Comparison of ENCODE assay signal across 8 cellular contexts in genomic region chr3:168095611-168096209, GRCh38. TPM values are rescaled to one million over a fixed set of nuclear protein-coding genes. Genes with fewer than 3 reads are reported as not detected.
DNase-seq lines count a peak whose midpoint lies in the region; ATAC-seq lines count a peak whose summit lies in the region.

TSS of gene GOLIM4 (minus strand) at chr3:168095924. CDS start at chr3:168095285, 639 bp downstream.

- CTCF ChIA-PET in CD8-positive, alpha-beta memory T cell (lab: Charles Lee), result no interaction called here

- H3K27me3 ChIP-seq in CD8-positive, alpha-beta memory T cell (ENCODE audit: insufficient read depth, low read length, poor library complexity, severe bottlenecking), result peaks cover 5% of the 10 kb centered on the region

- H3K9me3 ChIP-seq in CD8-positive, alpha-beta memory T cell (ENCODE audit: low read length), result no peaks in the 10 kb centered on the region

- no peaks in the 10 kb centered on the region for H3K36me3 Mint-ChIP-seq in CD8-positive, alpha-beta memory T cell
- no peaks in the 10 kb centered on the region for H3K36me3 Mint-ChIP-seq in effector memory CD8-positive, alpha-beta T cell (ENCODE audit: insufficient read depth)

- H3K36me3 ChIP-seq in CD8-positive, alpha-beta memory T cell (ENCODE audit: insufficient read depth, low read length), result no peaks in the 10 kb centered on the region

- ATAC-seq in GM19372 (IDR thresholded peaks at IDR 0.05; ENCODE audit: low read depth, unreplicated experiment), result peak; percentile 76
- peak; percentile 81 for ATAC-seq in HG03460 (IDR thresholded peaks at IDR 0.05; ENCODE audit: unreplicated experiment)
- ATAC-seq in effector memory CD8-positive, alpha-beta T cell (replicated peaks), result peak; percentile 70

- H3K27ac Mint-ChIP-seq in CD8-positive, alpha-beta memory T cell, result peak within 1 kb of the TSS in 7 of 8 donors; percentile 43 to 88 (median 65)
- peak within 1 kb of the TSS in 1 of 2 donors; percentile 75 for H3K27ac Mint-ChIP-seq in effector memory CD8-positive, alpha-beta T cell

- peaks cover 0 to 2% (median 0%) of the 10 kb centered on the region in 5 donors for H3K9me3 Mint-ChIP-seq in CD8-positive, alpha-beta memory T cell
- H3K9me3 Mint-ChIP-seq in effector memory CD8-positive, alpha-beta T cell, result no peaks in the 10 kb centered on the region

- DNase-seq in CD8-positive, alpha-beta memory T cell, result peak; percentile 5 to 50 (median 36)
- DNase-seq in NCI-H526 (lab: John Stamatoyannopoulos, UW), result peak; percentile 92 to 96
- DNase-seq in activated CD4-positive, alpha-beta T cell treated with anti-CD3 and anti-CD28 coated beads, Interleukin-2, amount 50 U/mL, for 24 hours (ENCODE audit: low read depth in 1 of 2, low spot score in 1 of 2), result peak; percentile 2 to 39
- peak; percentile 4 to 28 (median 19) for DNase-seq in effector memory CD8-positive, alpha-beta T cell
- peak; percentile 97 to 98 for DNase-seq in lung microvascular endothelial cell (ENCODE audit: low read depth in 2 of 2)
- DNase-seq in stimulated activated CD8-positive, alpha-beta memory T cell treated with anti-CD3 and anti-CD28 coated beads, Interleukin-12 subunit alpha, Interleukin-12 subunit beta, amount 100 ng/mL, for 4 hours (ENCODE audit: low read depth), result peak; percentile 50

- H3K4me1 ChIP-seq in CD8-positive, alpha-beta memory T cell (ENCODE audit: insufficient read depth, low read length), result peaks cover 4% of the 10 kb centered on the region

- peaks cover 14 to 17% (median 15%) of the 10 kb centered on the region in 3 donors for H3K4me1 Mint-ChIP-seq in CD8-positive, alpha-beta memory T cell
- H3K4me1 Mint-ChIP-seq in effector memory CD8-positive, alpha-beta T cell (ENCODE audit: low read depth in 2 of 2), result peaks cover 0 to 7% of the 10 kb centered on the region in 2 donors

- H3K4me3 ChIP-seq in CD8-positive, alpha-beta memory T cell (ENCODE audit: low read length), result peak within 1 kb of the TSS; percentile 39

- H3K27ac ChIP-seq in CD8-positive, alpha-beta memory T cell (ENCODE audit: low read depth, low read length), result peak within 1 kb of the TSS; percentile 56

- H3K27me3 Mint-ChIP-seq in CD8-positive, alpha-beta memory T cell, result peaks cover 15 to 49% of the 10 kb centered on the region in 2 donors
- peaks cover 0 to 9% of the 10 kb centered on the region in 2 donors for H3K27me3 Mint-ChIP-seq in effector memory CD8-positive, alpha-beta T cell

- peak within 1 kb of the TSS; percentile 79 to 93 (median 92) for H3K4me3 Mint-ChIP-seq in CD8-positive, alpha-beta memory T cell
- peak within 1 kb of the TSS; percentile 75 to 85 for H3K4me3 Mint-ChIP-seq in effector memory CD8-positive, alpha-beta T cell

- POLR2A ChIA-PET in CD8-positive, alpha-beta memory T cell (lab: Charles Lee), result no interaction called here

RNA-seq across cellular contexts. Expression of gene GOLIM4, which starts in this region (rescaled TPM):
- 1 to 10 TPM; 7.2 to 7.3 TPM for total RNA-seq in CD8-positive, alpha-beta memory T cell
- 1.3 TPM for polyA plus RNA-seq in CD8-positive, alpha-beta memory T cell
- 19.8 and 26.4 TPM in 2 replicates for total RNA-seq in lung microvascular endothelial cell

Comparison
In these comparisons a context has a peak if more than half of its experiments do, and no peak if none do; other contexts are left out.
1. Peak in every context shown above with its lines: DNase-seq, ATAC-seq, H3K4me3 ChIP-seq and H3K27ac ChIP-seq.
2. DNase-seq: peak in every context shown above with its lines; median percentile 98 in lung microvascular endothelial cell; 94 in NCI-H526; 50 in stimulated activated CD8-positive, alpha-beta memory T cell treated with anti-CD3 and anti-CD28 coated beads, Interleukin-12 subunit alpha, Interleukin-12 subunit beta, amount 100 ng/mL, for 4 hours; 36 in CD8-positive, alpha-beta memory T cell; 20 in activated CD4-positive, alpha-beta T cell treated with anti-CD3 and anti-CD28 coated beads, Interleukin-2, amount 50 U/mL, for 24 hours; 19 in effector memory CD8-positive, alpha-beta T cell.